8 cellular contexts compared by ENCODE assay signal in the genomic region with DNA sequence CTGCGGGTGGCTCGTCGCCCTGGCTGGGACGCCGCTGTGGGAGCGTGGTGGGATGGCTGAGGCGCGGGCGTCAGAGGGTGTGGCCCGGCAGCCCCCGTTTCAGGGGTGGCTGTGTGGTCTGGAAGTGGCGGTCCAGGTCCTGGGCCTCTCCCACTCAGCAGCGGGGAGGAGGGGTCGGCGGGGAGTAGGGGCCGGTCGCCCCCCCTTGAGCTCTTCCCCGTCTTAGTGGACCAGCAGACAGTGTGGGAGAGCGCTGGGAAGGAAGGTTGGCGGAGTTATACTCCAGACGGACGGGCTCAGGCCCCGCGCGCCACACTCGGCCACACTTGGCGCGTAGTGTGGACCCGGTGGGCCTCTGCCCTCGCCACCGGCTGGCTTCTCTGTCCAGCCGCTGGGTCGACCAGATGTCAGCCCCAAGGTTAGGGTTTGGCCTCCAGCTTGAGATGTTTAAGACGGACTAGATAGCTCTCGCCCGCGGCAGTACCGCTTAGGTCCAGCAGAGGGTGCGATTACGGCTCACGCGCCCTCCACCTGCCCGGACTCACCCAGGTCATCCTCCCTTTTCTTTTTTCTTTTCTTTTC. TPM values are rescaled to one million over a fixed set of nuclear protein-coding genes. Genes with fewer than 3 reads are reported as not detected.
A peak's percentile ranks its signal among the peaks of the same experiment; 100 is the strongest.
DNase-seq lines count a peak whose midpoint lies in the region; ATAC-seq and TF ChIP-seq lines count a peak whose summit lies in the region.

No MANE protein-coding gene starts in this region.

- no peak overlapping the region for H3K27ac Mint-ChIP-seq in CD4-positive, alpha-beta T cell

- no peak overlapping the region for H3K27ac ChIP-seq in CD4-positive, alpha-beta T cell (ENCODE audit: low read depth, low read length)
- H3K27ac ChIP-seq in right atrium auricular region: no peak overlapping the region

- no peaks in the 10 kb centered on the region for H3K4me1 Mint-ChIP-seq in CD4-positive, alpha-beta T cell (ENCODE audit: low read depth)

- TF ChIP-seq CTCF in CD4-positive, alpha-beta T cell (IDR thresholded peaks at IDR 0.05): peak; percentile 56
- TF ChIP-seq CTCF in right atrium auricular region (IDR thresholded peaks at IDR 0.05): peak; percentile 55 to 75

- peak; percentile 31 to 76 (median 43) for DNase-seq in CD4-positive, alpha-beta T cell
- peak; percentile 47 for DNase-seq in NCI-H1105 (lab: John Stamatoyannopoulos, UW)
- DNase-seq in activated effector memory CD4-positive, alpha-beta T cell treated with Interleukin-2 at 50 U/mL for 16 hours: peak; percentile 27
- no peak for DNase-seq in right atrium auricular region (ENCODE audit: low spot score)
- peak; percentile 74 for DNase-seq in stimulated activated CD4-positive, alpha-beta T cell treated with anti-CD3 and anti-CD28 coated beads, Interleukin-4, amount 100 ng/mL, for 1 hour
- DNase-seq in GF-D8 (lab: John Stamatoyannopoulos, UW): no peak
- DNase-seq in foreskin melanocyte: no peak

- no peaks in the 10 kb centered on the region for H3K4me1 ChIP-seq in right atrium auricular region

- CTCF ChIA-PET in CD4-positive, alpha-beta T cell (lab: Charles Lee): interaction anchor here (0.6 to 2.1 kb wide), 4 partner anchors 15 to 561 kb away, joined by 3 to 14 read pairs (median 4); partner anchors contain the start of genes ZNF429 and ZNF85

- ATAC-seq in CD4-positive, alpha-beta T cell (ENCODE audit: poor library complexity): peak; percentile 76
- ATAC-seq in GM19324 (IDR thresholded peaks at IDR 0.05; ENCODE audit: low FRiP score, unreplicated experiment): no peak

- H3K4me3 ChIP-seq in right atrium auricular region: peak overlapping the region in 1 of 2 donors; percentile 31

- no peaks in the 10 kb centered on the region for H3K36me3 ChIP-seq in right atrium auricular region

- no peaks in the 10 kb centered on the region for H3K9me3 ChIP-seq in CD4-positive, alpha-beta T cell (ENCODE audit: control insufficient read depth, low read length)
- H3K9me3 ChIP-seq in right atrium auricular region: no peaks in the 10 kb centered on the region

- no peaks in the 10 kb centered on the region for H3K27me3 ChIP-seq in CD4-positive, alpha-beta T cell (ENCODE audit: control insufficient read depth, insufficient read depth, low read length)
- no peaks in the 10 kb centered on the region for H3K27me3 ChIP-seq in right atrium auricular region

- intact Hi-C loops in CD4-positive, alpha-beta T cell (cut with DNase I, micrococcal nuclease): loop anchor here (2.0 to 5.0 kb wide), 4 partner anchors 215 to 1486 kb away; no protein-coding TSS in a partner anchor

- no peak overlapping the region for H3K4me3 Mint-ChIP-seq in CD4-positive, alpha-beta T cell

- no peaks in the 10 kb centered on the region for H3K9me3 Mint-ChIP-seq in CD4-positive, alpha-beta T cell

- no peaks in the 10 kb centered on the region for H3K36me3 Mint-ChIP-seq in CD4-positive, alpha-beta T cell (ENCODE audit: low read depth)

- POLR2A ChIA-PET in CD4-positive, alpha-beta T cell (lab: Charles Lee): interaction anchor here (1.0 kb wide), 1 partner anchor 86 kb away, joined by 4 read pairs; no protein-coding TSS in a partner anchor

- H3K27me3 Mint-ChIP-seq in CD4-positive, alpha-beta T cell: no peaks in the 10 kb centered on the region

RNA-seq across cellular contexts. Expression of gene ZNF429, which starts 21.7 kb away (rescaled TPM):
- total RNA-seq in CD4-positive, alpha-beta T cell: 1 to 10 TPM; 8.0 to 9.2 TPM
- total RNA-seq in right atrium auricular region: 1 to 10 TPM; 7.2 to 9.8 TPM

Comparison
In these comparisons a context has a peak if more than half of its experiments do, and no peak if none do; other contexts are left out.
1. DNase-seq: peak in CD4-positive, alpha-beta T cell (10 of 10), NCI-H1105 (single experiment), activated effector memory CD4-positive, alpha-beta T cell treated with Interleukin-2 at 50 U/mL for 16 hours (single experiment) and stimulated activated CD4-positive, alpha-beta T cell treated with anti-CD3 and anti-CD28 coated beads, Interleukin-4, amount 100 ng/mL, for 1 hour (single experiment); none in right atrium auricular region (single experiment), GF-D8 (single experiment) and foreskin melanocyte (single experiment).